In genomic region chr16:79261461-79261860, GRCh38 we compare ENCODE assay signal across 8 cellular contexts.
A peak's percentile ranks its signal among the peaks of the same experiment; 100 is the strongest.
DNase-seq lines count a peak whose midpoint lies in the region; ATAC-seq and TF ChIP-seq lines count a peak whose summit lies in the region.

No MANE protein-coding gene starts in this region.

- H2AFZ ChIP-seq in hepatocyte, result no peak overlapping the region

- ATAC-seq in GM21529 (IDR thresholded peaks at IDR 0.05; ENCODE audit: unreplicated experiment) (no peak), HG02852 (IDR thresholded peaks at IDR 0.05; ENCODE audit: unreplicated experiment) (no peak)

- DNase-seq in D341Med (ENCODE audit: low spot score) (peak; percentile 56), HuH-7 (ENCODE audit: low spot score) (peak; percentile 59), hepatocyte (ENCODE audit: low spot score) (peak; percentile 45), NCI-H1105 treated with DMSO at 0.1 percent for 48 hours (lab: John Stamatoyannopoulos, UW) (no peak)
- DNase-seq in activated CD4-positive, alpha-beta T cell treated with anti-CD3 and anti-CD28 coated beads, Interleukin-2, amount 50 U/mL, for 48 hours, result peak; percentile 61 to 71
- DNase-seq in stimulated activated CD4-positive, alpha-beta T cell treated with anti-CD3 and anti-CD28 coated beads, Interleukin-4, amount 100 ng/mL, for 1 hour, result peak; percentile 47

- no peaks in the 10 kb centered on the region for H3K79me2 ChIP-seq in hepatocyte

- H3K4me2 ChIP-seq in hepatocyte, result no peak overlapping the region

- no peak overlapping the region for H3K4me3 ChIP-seq in hepatocyte

- H3K4me1 ChIP-seq in hepatocyte (ENCODE audit: insufficient read depth), result no peaks in the 10 kb centered on the region

- H3K9me2 ChIP-seq in hepatocyte (replicated peaks; ENCODE audit: insufficient read depth), result no peaks in the 10 kb centered on the region

- H3K36me3 ChIP-seq in hepatocyte (replicated peaks; ENCODE audit: insufficient read depth, low read depth), result no peaks in the 10 kb centered on the region

- H3K27me3 ChIP-seq in hepatocyte, result no peaks in the 10 kb centered on the region

- H4K20me1 ChIP-seq in hepatocyte (ENCODE audit: insufficient read depth, poor library complexity, severe bottlenecking), result no peaks in the 10 kb centered on the region

- peak; percentile 47 for TF ChIP-seq CTCF in hepatocyte (IDR thresholded peaks at IDR 0.05; ENCODE audit: poor library complexity)

- WGBS in hepatocyte (ENCODE audit: low lambda C conversion rate, missing lambda C conversion rate), result 36% methylated on average over 5 of the region's 5 CpGs

- H3K9me3 ChIP-seq in hepatocyte (ENCODE audit: low read depth), result no peaks in the 10 kb centered on the region

- no peak overlapping the region for H3K27ac ChIP-seq in hepatocyte
